9 cellular contexts compared by ENCODE assay signal in genomic region chr3:194139977-194140351, GRCh38. TPM values are rescaled to one million over a fixed set of nuclear protein-coding genes. Genes with fewer than 3 reads are reported as not detected.
DNase-seq lines count a peak whose midpoint lies in the region; ATAC-seq and TF ChIP-seq lines count a peak whose summit lies in the region.
"Had no signal": no experiment of that assay in that cellular context is flagged by ENCODE, and none has a peak within 500 bp of the region (broad histone marks: within the 10 kb centered on the region; RNA-seq: fewer than 3 reads in every experiment).

No MANE protein-coding gene starts in this region.

- no peak overlapping the region for H2AFZ ChIP-seq in mammary epithelial cell (ENCODE audit: low read depth, low read length)

- H3K36me3 ChIP-seq in cardiac muscle cell (no peaks in the 10 kb centered on the region), mammary epithelial cell (ENCODE audit: insufficient read depth, low read length) (peaks cover 6% of the 10 kb centered on the region), mucosa of rectum (ENCODE audit: control insufficient read depth in 2 of 2, insufficient read depth in 2 of 2, low read length in 2 of 2) (peaks cover 0 to 5% of the 10 kb centered on the region in 2 donors), urinary bladder (ENCODE audit: insufficient read depth) (no peaks in the 10 kb centered on the region)

- ATAC-seq in Right ventricle myocardium superior (ENCODE audit: poor library complexity), result no peak
- no peak for ATAC-seq in GM18498 (IDR thresholded peaks at IDR 0.05; ENCODE audit: unreplicated experiment)
- no peak for ATAC-seq in left lobe of liver

- in situ Hi-C loops in mammary epithelial cell (cut with MboI; ENCODE audit: low sequenced_read_pairs in 2 of 2), result loop anchor here (5.0 to 10.0 kb wide), 3 partner anchors 177 to 355 kb away; no protein-coding TSS in a partner anchor

- dilution Hi-C loops in mammary epithelial cell (cut with HindIII; ENCODE audit: low sequenced_read_pairs), result loop anchor here (5.0 kb wide), 1 partner anchor 278 kb away; no protein-coding TSS in a partner anchor

- H3K4me3 ChIP-seq in cardiac muscle cell, result no peak overlapping the region
- H3K4me3 ChIP-seq in mammary epithelial cell (replicated peaks in 1 of 3; ENCODE audit: insufficient read depth in 1 of 3, low read depth in 2 of 3, low read length in 3 of 3), result no peak overlapping the region
- H3K4me3 ChIP-seq in mucosa of rectum (ENCODE audit: low read length in 2 of 2), result peak overlapping the region; percentile 31 to 57
- no peak overlapping the region for H3K4me3 ChIP-seq in urinary bladder (ENCODE audit: low read depth, low read length)

- peaks cover 32% of the 10 kb centered on the region for H3K4me1 ChIP-seq in cardiac muscle cell (ENCODE audit: low read depth)
- peaks cover 55% of the 10 kb centered on the region for H3K4me1 ChIP-seq in mammary epithelial cell (ENCODE audit: insufficient read depth, low read length)
- peaks cover 32 to 43% of the 10 kb centered on the region in 2 donors for H3K4me1 ChIP-seq in mucosa of rectum (ENCODE audit: control insufficient read depth in 2 of 2, insufficient read depth in 2 of 2, low read length in 2 of 2)
- peaks cover 2% of the 10 kb centered on the region for H3K4me1 ChIP-seq in urinary bladder (ENCODE audit: insufficient read depth)

- no peak for DNase-seq in cardiac muscle cell (ENCODE audit: low read depth in 1 of 2, low spot score in 1 of 2)
- DNase-seq in Right ventricle myocardium superior, result no peak
- DNase-seq in mammary epithelial cell, result no peak
- no peak for DNase-seq in activated naive CD4-positive, alpha-beta T cell treated with Interleukin-2 at 50 U/mL for 16 hours
- DNase-seq in left lobe of liver (ENCODE audit: low spot score), result no peak
- DNase-seq: SIG-M5 had no signal

- H3K27ac ChIP-seq in cardiac muscle cell (peak overlapping the region; percentile 54), mammary epithelial cell (ENCODE audit: insufficient read depth, low read depth, low read length) (peak overlapping the region; percentile 85), mucosa of rectum (ENCODE audit: low read depth in 2 of 2, low read length in 2 of 2) (peak overlapping the region; percentile 58 to 88), urinary bladder (ENCODE audit: low read depth) (peak overlapping the region; percentile 31)

- WGBS in mammary epithelial cell (ENCODE audit: low coverage, missing lambda C conversion rate), result 18% methylated on average over 4 of the region's 4 CpGs
- WGBS in urinary bladder, result 36% methylated on average over 4 of the region's 4 CpGs

- H3K4me2 ChIP-seq in mammary epithelial cell (ENCODE audit: insufficient read depth, low read depth, low read length), result peak overlapping the region; percentile 95

- BruUV-seq in mammary epithelial cell (replicated peaks; lab: Mats Ljungman, UMichigan), result no TSS peak

- H3K9ac ChIP-seq in mammary epithelial cell (ENCODE audit: insufficient read depth, low read length) (peak overlapping the region; percentile 60), mucosa of rectum (ENCODE audit: low read depth in 1 of 2, low read length in 2 of 2) (peak overlapping the region in 1 of 2 donors; percentile 79)

- peaks cover 20% of the 10 kb centered on the region for H3K79me2 ChIP-seq in mammary epithelial cell (ENCODE audit: insufficient read depth, low read length)

- no peak for TF ChIP-seq CTCF in cardiac muscle cell (IDR thresholded peaks at IDR 0.05; ENCODE audit: low read depth, low read length)
- no peak for TF ChIP-seq CTCF in mammary epithelial cell (conservative IDR thresholded peaks at IDR 0.05 in 1 of 2, IDR thresholded peaks at IDR 0.05 in 1 of 2; ENCODE audit: extremely low read depth in 1 of 2, insufficient read depth in 1 of 2, low read depth in 1 of 2, low read length in 2 of 2)

- intact Hi-C loops in Right ventricle myocardium superior (cut with DNase I), result loop anchor here (5.0 kb wide), 3 partner anchors 112 to 177 kb away; no protein-coding TSS in a partner anchor
- intact Hi-C loops in mammary epithelial cell (cut with micrococcal nuclease), result loop anchor here (5.0 kb wide), 2 partner anchors 168 to 262 kb away; no protein-coding TSS in a partner anchor

- H3K27me3 ChIP-seq in cardiac muscle cell (no peaks in the 10 kb centered on the region), mammary epithelial cell (ENCODE audit: insufficient read depth, low read length) (no peaks in the 10 kb centered on the region), mucosa of rectum (ENCODE audit: control insufficient read depth in 2 of 2, insufficient read depth in 2 of 2, low read length in 2 of 2) (no peaks in the 10 kb centered on the region)

- CTCF ChIA-PET in mammary epithelial cell (lab: Charles Lee; ENCODE audit: low non-redundant PET), result no interaction called here

- no peaks in the 10 kb centered on the region for H4K20me1 ChIP-seq in mammary epithelial cell (ENCODE audit: insufficient read depth, low read length)

- H3K9me3 ChIP-seq in cardiac muscle cell (ENCODE audit: low read depth) (no peaks in the 10 kb centered on the region), mammary epithelial cell (replicated peaks; ENCODE audit: insufficient read depth, low read length) (no peaks in the 10 kb centered on the region), mucosa of rectum (ENCODE audit: control insufficient read depth in 2 of 2, low read length in 2 of 2) (no peaks in the 10 kb centered on the region)

RNA-seq across cellular contexts. Expression of gene HES1, which starts 4.0 kb away (rescaled TPM):
- total RNA-seq in cardiac muscle cell (22.6 and 43.2 TPM in 2 replicates), Right ventricle myocardium superior (11.1 TPM), mammary epithelial cell (10 to 100 TPM; 33.0 to 74.4 TPM), urinary bladder (71.2 TPM), left lobe of liver (21.3 TPM)
- polyA plus RNA-seq in cardiac muscle cell (22.2 and 33.9 TPM in 2 replicates), mammary epithelial cell (22.7 TPM), urinary bladder (22.6 TPM)
- 12.6 TPM for polyA minus RNA-seq in mammary epithelial cell

Comparison
In these comparisons a context has a peak if more than half of its experiments do, and no peak if none do; other contexts are left out.
1. H3K27ac ChIP-seq: peak in every context shown above with its lines; median percentile 85 in mammary epithelial cell; 73 in mucosa of rectum; 54 in cardiac muscle cell; 31 in urinary bladder.
2. H3K4me3 ChIP-seq: peak in mucosa of rectum (2 of 2); none in cardiac muscle cell (single experiment), mammary epithelial cell (0 of 3) and urinary bladder (single experiment).